Comparison of ENCODE assay signal across 25 cellular contexts in genomic region chr19:32223106-32223505, GRCh38.
"Had no signal": no experiment of that assay in that cellular context is flagged by ENCODE, and none has a peak within 500 bp of the region (broad histone marks: within the 10 kb centered on the region; RNA-seq: fewer than 3 reads in every experiment).

No MANE protein-coding gene starts in this region.

- H3K27ac ChIP-seq: brain microvascular endothelial cell, SK-N-MC had no signal

- H3K9me3 ChIP-seq: MG63, SJCRH30 had no signal

- H3K27ac Mint-ChIP-seq: activated CD4-positive, alpha-beta memory T cell treated with anti-CD3 and anti-CD28 coated beads for 36 hours; activated CD4-positive, alpha-beta T cell treated with anti-CD3 and anti-CD28 coated beads for 36 hours; activated T-helper 17 cell treated with anti-CD3 and anti-CD28 coated beads, Interleukin-2, amount 50 U/mL, for 72 hours; T-helper 2 cell treated with Interferon-gamma antibody and Interleukin-4, amounts not matched to agents 5 μg/mL and 100 μg/mL, for 36 hours had no signal

- H3K27me3 ChIP-seq: SJCRH30 had no signal

- H3K4me3 Mint-ChIP-seq: activated CD4-positive, alpha-beta memory T cell treated with anti-CD3 and anti-CD28 coated beads for 36 hours; activated CD4-positive, alpha-beta T cell treated with anti-CD3 and anti-CD28 coated beads for 36 hours; activated T-helper 17 cell treated with anti-CD3 and anti-CD28 coated beads, Interleukin-2, amount 50 U/mL, for 72 hours; T-helper 2 cell treated with Interferon-gamma antibody and Interleukin-4, amounts not matched to agents 5 μg/mL and 100 μg/mL, for 36 hours had no signal

- DNase-seq: activated CD4-positive, alpha-beta T cell treated with anti-CD3 and anti-CD28 coated beads, Interleukin-2, amount 50 U/mL, for 1 hour; activated CD8-positive, alpha-beta memory T cell treated with anti-CD3 and anti-CD28 coated beads, Interleukin-2, amount 50 U/mL, for 4 hours; activated naive CD4-positive, alpha-beta T cell; activated naive CD4-positive, alpha-beta T cell treated with anti-CD3 and anti-CD28 coated beads, Interleukin-2, amount 50 U/mL, for 16 hours; activated T-cell treated with anti-CD3 and anti-CD28 coated beads for 4 hours; amniotic stem cell; aorta; brain microvascular endothelial cell; central memory CD4-positive, alpha-beta T cell; Karpas-422; MG63; MV-4-11; NCI-H1092; NCI-H1436 treated with DMSO at 0.1 percent for 48 hours; NCI-H1694 treated with DMSO at 0.1 percent for 48 hours; NCI-H2029; NCI-H345; NCI-H524 treated with DMSO at 0.1 percent for 48 hours; SHP77 had no signal

- H3K36me3 ChIP-seq: brain microvascular endothelial cell, MG63, SJCRH30 had no signal

- H3K9me3 Mint-ChIP-seq: activated CD4-positive, alpha-beta memory T cell treated with anti-CD3 and anti-CD28 coated beads for 36 hours; activated T-helper 17 cell treated with anti-CD3 and anti-CD28 coated beads, Interleukin-2, amount 50 U/mL, for 72 hours; T-helper 2 cell treated with Interferon-gamma antibody and Interleukin-4, amounts not matched to agents 5 μg/mL and 100 μg/mL, for 36 hours had no signal

- H3K4me3 ChIP-seq: MG63, SK-N-MC had no signal

- H3K4me1 Mint-ChIP-seq: activated T-helper 17 cell treated with anti-CD3 and anti-CD28 coated beads, Interleukin-2, amount 50 U/mL, for 72 hours had no signal

- ATAC-seq: activated T-helper 17 cell treated with anti-CD3 and anti-CD28 coated beads, Interleukin-2, amount 50 U/mL, for 72 hours had no signal

- H3K36me3 Mint-ChIP-seq: activated CD4-positive, alpha-beta memory T cell treated with anti-CD3 and anti-CD28 coated beads for 36 hours had no signal
